In genomic region chr6:111852704-111853103, GRCh38 we compare ENCODE assay signal across 14 cellular contexts. TPM values are rescaled to one million over a fixed set of nuclear protein-coding genes. Genes with fewer than 3 reads are reported as not detected.
DNase-seq lines count a peak whose midpoint lies in the region; ATAC-seq and TF ChIP-seq lines count a peak whose summit lies in the region.
"Had no signal": no experiment of that assay in that cellular context is flagged by ENCODE, and none has a peak within 500 bp of the region (broad histone marks: within the 10 kb centered on the region; RNA-seq: fewer than 3 reads in every experiment).

No MANE protein-coding gene starts in this region.

- no peaks in the 10 kb centered on the region for H3K9me3 ChIP-seq in CD4-positive, alpha-beta memory T cell (ENCODE audit: control insufficient read depth in 1 of 2, low read length in 2 of 2)
- no peaks in the 10 kb centered on the region for H3K9me3 ChIP-seq in T-helper 17 cell (ENCODE audit: control insufficient read depth, low read length, poor library complexity, severe bottlenecking)
- no peaks in the 10 kb centered on the region for H3K9me3 ChIP-seq in thyroid gland
- H3K9me3 ChIP-seq: esophagus squamous epithelium, SK-N-SH had no signal

- H3K27ac Mint-ChIP-seq in CD4-positive, alpha-beta memory T cell = peak overlapping the region in 6 of 7 donors; percentile 69 to 93 (median 80)
- peak overlapping the region; percentile 94 for H3K27ac Mint-ChIP-seq in T-helper 17 cell

- POLR2A ChIA-PET in CD4-positive, alpha-beta memory T cell (lab: Charles Lee; ENCODE audit: partially characterized antibody) = interaction anchor here (1.8 to 3.8 kb wide), 3 partner anchors 10 to 21 kb away, joined by 9 to 25 read pairs (median 12); partner anchors contain the start of gene FYN

- H3K27me3 Mint-ChIP-seq in CD4-positive, alpha-beta memory T cell = no peaks in the 10 kb centered on the region
- H3K27me3 Mint-ChIP-seq in T-helper 17 cell = no peaks in the 10 kb centered on the region

- peak overlapping the region; percentile 26; the same call in 1 of the 2 replicates for H3K27ac ChIP-seq in ACC112 (ENCODE audit: low read depth, low read length)
- H3K27ac ChIP-seq in CD4-positive, alpha-beta memory T cell (ENCODE audit: low read depth, low read length) = no peak overlapping the region
- no peak overlapping the region for H3K27ac ChIP-seq in thyroid gland

- no peak for TF ChIP-seq POLR2A in thyroid gland (IDR thresholded peaks at IDR 0.05)

- peak overlapping the region in 5 of 8 donors; percentile 19 to 72 (median 26) for H3K4me3 Mint-ChIP-seq in CD4-positive, alpha-beta memory T cell
- peak overlapping the region; percentile 49 for H3K4me3 Mint-ChIP-seq in T-helper 17 cell

- H3K4me1 Mint-ChIP-seq in CD4-positive, alpha-beta memory T cell = peaks cover 80 to 88% (median 84%) of the 10 kb centered on the region in 4 donors
- peaks cover 81% of the 10 kb centered on the region for H3K4me1 Mint-ChIP-seq in T-helper 17 cell

- H3K4me3 ChIP-seq in ACC112 (ENCODE audit: low read depth, low read length) (no peak overlapping the region), fibroblast of villous mesenchyme (ENCODE audit: low read depth, low read length) (no peak overlapping the region), thyroid gland (replicated peaks in 1 of 3) (no peak overlapping the region)
- no peak overlapping the region for H3K4me3 ChIP-seq in CD4-positive, alpha-beta memory T cell (ENCODE audit: low read length in 2 of 2)
- H3K4me3 ChIP-seq: esophagus squamous epithelium had no signal

- no peak overlapping the region for H2AFZ ChIP-seq in ACC112 (ENCODE audit: low read length, unreplicated experiment)

- no peaks in the 10 kb centered on the region for H3K9me3 Mint-ChIP-seq in CD4-positive, alpha-beta memory T cell

- H3K27me3 ChIP-seq in ACC112 (ENCODE audit: insufficient read depth, low read length) (no peaks in the 10 kb centered on the region), thyroid gland (no peaks in the 10 kb centered on the region)
- H3K27me3 ChIP-seq in CD4-positive, alpha-beta memory T cell (ENCODE audit: insufficient read depth, low read length) = no peaks in the 10 kb centered on the region
- H3K27me3 ChIP-seq: esophagus squamous epithelium had no signal

- H3K36me3 ChIP-seq in ACC112 (ENCODE audit: insufficient read depth, low read length) = no peaks in the 10 kb centered on the region
- no peaks in the 10 kb centered on the region for H3K36me3 ChIP-seq in CD4-positive, alpha-beta memory T cell (ENCODE audit: insufficient read depth, low read length)
- H3K36me3 ChIP-seq in thyroid gland = no peaks in the 10 kb centered on the region
- H3K36me3 ChIP-seq: esophagus squamous epithelium had no signal

- H3K79me2 ChIP-seq in ACC112 (ENCODE audit: control insufficient read depth, insufficient read depth, low read length, unreplicated experiment) = peaks cover 79% of the 10 kb centered on the region

- peak in 1 of 5 donors; percentile 41 for DNase-seq in CD4-positive, alpha-beta memory T cell
- no peak for DNase-seq in T-helper 17 cell
- DNase-seq in fibroblast of villous mesenchyme (ENCODE audit: low read depth) = peak; percentile 79
- no peak for DNase-seq in ecto neural progenitor cell (ENCODE audit: low spot score)
- DNase-seq in thyroid gland = no peak
- no peak for DNase-seq in occipital lobe (lab: John Stamatoyannopoulos, UW)
- DNase-seq: activated CD8-positive, alpha-beta memory T cell treated with anti-CD3 and anti-CD28 coated beads for 24 hours; DMS 273 treated with DMSO at 0.1 percent for 48 hours; esophagus squamous epithelium; NCI-H226; retina; SK-N-SH had no signal

- ATAC-seq in T-helper 17 cell (peak; percentile 31), HG03442 (IDR thresholded peaks at IDR 0.05; ENCODE audit: unreplicated experiment) (no peak)

- 48 to 62% methylated on average over 2 of the region's 2 CpGs for WGBS in thyroid gland, 2 donors

- CTCF ChIA-PET in CD4-positive, alpha-beta memory T cell (lab: Charles Lee; ENCODE audit: partially characterized antibody) = interaction anchor here (1.3 to 2.0 kb wide), 3 partner anchors 9 to 145 kb away, joined by 3 to 8 read pairs (median 6); no protein-coding TSS in a partner anchor

- H3K36me3 Mint-ChIP-seq in CD4-positive, alpha-beta memory T cell = peaks cover 4 to 40% of the 10 kb centered on the region in 2 donors
- H3K36me3 Mint-ChIP-seq in T-helper 17 cell (ENCODE audit: low read depth) = no peaks in the 10 kb centered on the region

- H3K4me1 ChIP-seq in ACC112 (ENCODE audit: control insufficient read depth, insufficient read depth, low read length, unreplicated experiment) (peaks cover 21% of the 10 kb centered on the region), thyroid gland (peaks cover 0 to 34% of the 10 kb centered on the region in 2 donors)
- H3K4me1 ChIP-seq in CD4-positive, alpha-beta memory T cell (ENCODE audit: insufficient read depth, low read length) = peaks cover 97% of the 10 kb centered on the region

- TF ChIP-seq CTCF in fibroblast of villous mesenchyme (IDR thresholded peaks at IDR 0.05; ENCODE audit: insufficient read depth, low read depth, low read length) (no peak), thyroid gland (IDR thresholded peaks at IDR 0.05) (no peak)

- intact Hi-C loops in CD4-positive, alpha-beta memory T cell (cut with micrococcal nuclease) = no loop called here
- intact Hi-C loops in thyroid gland (cut with DNase I) = no loop called here

RNA-seq across cellular contexts. Expression of gene FYN, which starts 20.5 kb away (rescaled TPM):
- 100 to 1,000 TPM; 664 to 713 TPM for total RNA-seq in CD4-positive, alpha-beta memory T cell
- 100 to 1,000 TPM; 338 to 463 TPM for polyA plus RNA-seq in CD4-positive, alpha-beta memory T cell
- total RNA-seq in T-helper 17 cell = 100 to 1,000 TPM; 455 to 472 TPM
- total RNA-seq in fibroblast of villous mesenchyme = 26.8 and 35.1 TPM in 2 replicates
- total RNA-seq in thyroid gland = 100 to 1,000 TPM in 2 of 4 donors, 10 to 100 TPM in 2; 67.0 to 206 (median 95.9) TPM
- 246 TPM for total RNA-seq in occipital lobe
